ENCODE assay signal across 2 cellular contexts in genomic region chr2:132363352-132363751, GRCh38. TPM values are rescaled to one million over a fixed set of nuclear protein-coding genes. Genes with fewer than 3 reads are reported as not detected.
"Had no signal": no experiment of that assay in that cellular context is flagged by ENCODE, and none has a peak within 500 bp of the region (broad histone marks: within the 10 kb centered on the region; RNA-seq: fewer than 3 reads in every experiment).

No MANE protein-coding gene starts in this region.

RNA-seq across cellular contexts. Expression of gene GPR39, which starts 53.3 kb away (rescaled TPM):
- polyA plus RNA-seq: IgD-negative memory B cell, K562 had no signal
